Comparison of ENCODE assay signal across 17 cellular contexts in the genomic region with DNA sequence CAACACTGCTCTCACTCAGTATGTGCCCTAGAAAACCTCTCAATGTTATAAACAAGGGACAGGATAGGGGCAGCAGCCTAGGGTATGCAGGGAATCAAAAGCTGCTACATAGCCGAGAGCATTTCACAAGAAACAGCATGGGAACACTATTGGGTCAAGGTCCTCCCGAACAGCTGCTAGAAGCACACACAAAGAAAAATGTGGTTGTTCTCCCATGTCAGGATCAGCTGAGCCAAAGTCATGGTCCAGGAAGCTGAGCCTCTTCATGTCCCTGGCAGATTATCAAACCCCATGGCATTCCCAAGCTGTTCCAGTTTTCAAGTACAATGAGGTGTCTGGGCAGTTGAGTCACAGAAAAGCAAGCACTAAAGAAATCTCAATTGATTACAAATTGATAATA. TPM values are rescaled to one million over a fixed set of nuclear protein-coding genes. Genes with fewer than 3 reads are reported as not detected.
DNase-seq lines count a peak whose midpoint lies in the region; ATAC-seq and TF ChIP-seq lines count a peak whose summit lies in the region.
"Had no signal": no experiment of that assay in that cellular context is flagged by ENCODE, and none has a peak within 500 bp of the region (broad histone marks: within the 10 kb centered on the region; RNA-seq: fewer than 3 reads in every experiment).

No MANE protein-coding gene starts in this region.

- peak overlapping the region; percentile 12 for H3K4me2 ChIP-seq in skeletal muscle satellite cell (ENCODE audit: low read length)

- H3K9me3 Mint-ChIP-seq in brain = peaks cover 0 to 8% (median 4%) of the 10 kb centered on the region in 5 experiments
- H3K9me3 Mint-ChIP-seq: activated CD4-positive, alpha-beta T cell treated with anti-CD3 and anti-CD28 coated beads, Interleukin-2, amount 10 ng/mL, durations not matched to agents 7 days and 5 days; CD8-positive, alpha-beta T cell; central memory CD8-positive, alpha-beta T cell; stimulated activated effector memory CD8-positive, alpha-beta T cell treated with anti-CD3 and anti-CD28 coated beads, Interleukin-12 subunit alpha, Interleukin-12 subunit beta, amount 100 ng/mL, for 72 hours had no signal

- peaks cover 36% of the 10 kb centered on the region for H3K36me3 Mint-ChIP-seq in brain

- ATAC-seq in HG02981 (IDR thresholded peaks at IDR 0.05; ENCODE audit: unreplicated experiment) = no peak
- ATAC-seq: CD8-positive, alpha-beta T cell; stimulated activated effector memory CD8-positive, alpha-beta T cell treated with anti-CD3 and anti-CD28 coated beads, Interleukin-12 subunit alpha, Interleukin-12 subunit beta, amount 100 ng/mL, for 72 hours had no signal

- no peak for TF ChIP-seq CTCF in brain (conservative IDR thresholded peaks at IDR 0.05)
- no peak for TF ChIP-seq CTCF in GM10266 (IDR thresholded peaks at IDR 0.05; ENCODE audit: control insufficient read depth, insufficient read depth, low read depth, missing control alignments)

- H3K4me3 ChIP-seq in skeletal muscle satellite cell (ENCODE audit: low read length) = no peak overlapping the region
- H3K4me3 ChIP-seq: ovary had no signal

- peak overlapping the region; percentile 32 for H3K9ac ChIP-seq in skeletal muscle satellite cell (ENCODE audit: low read depth, low read length)

- H3K4me1 ChIP-seq in skeletal muscle satellite cell (ENCODE audit: control insufficient read depth, insufficient read depth, low read length) = peaks cover 15% of the 10 kb centered on the region

- peaks cover 11% of the 10 kb centered on the region for H3K4me1 Mint-ChIP-seq in brain
- H3K4me1 Mint-ChIP-seq: activated CD4-positive, alpha-beta T cell treated with anti-CD3 and anti-CD28 coated beads, Interleukin-2, amount 10 ng/mL, durations not matched to agents 7 days and 5 days; central memory CD8-positive, alpha-beta T cell; stimulated activated effector memory CD8-positive, alpha-beta T cell treated with anti-CD3 and anti-CD28 coated beads, Interleukin-12 subunit alpha, Interleukin-12 subunit beta, amount 100 ng/mL, for 72 hours had no signal

- H3K9me3 ChIP-seq in skeletal muscle satellite cell (replicated peaks; ENCODE audit: low read length) = no peaks in the 10 kb centered on the region
- H3K9me3 ChIP-seq: ovary had no signal

- H3K27me3 Mint-ChIP-seq in brain = no peaks in the 10 kb centered on the region
- H3K27me3 Mint-ChIP-seq: activated CD4-positive, alpha-beta T cell treated with anti-CD3 and anti-CD28 coated beads, Interleukin-2, amount 10 ng/mL, durations not matched to agents 7 days and 5 days; central memory CD8-positive, alpha-beta T cell had no signal

- H3K27me3 ChIP-seq in skeletal muscle satellite cell (ENCODE audit: control insufficient read depth, insufficient read depth, low read length) = no peaks in the 10 kb centered on the region
- H3K27me3 ChIP-seq: ovary had no signal

- H3K4me3 Mint-ChIP-seq in brain = no peak overlapping the region
- H3K4me3 Mint-ChIP-seq: activated CD4-positive, alpha-beta T cell treated with anti-CD3 and anti-CD28 coated beads, Interleukin-2, amount 10 ng/mL, durations not matched to agents 7 days and 5 days; CD8-positive, alpha-beta T cell; central memory CD8-positive, alpha-beta T cell; stimulated activated effector memory CD8-positive, alpha-beta T cell treated with anti-CD3 and anti-CD28 coated beads, Interleukin-12 subunit alpha, Interleukin-12 subunit beta, amount 100 ng/mL, for 72 hours had no signal

- DNase-seq in GM03348 (ENCODE audit: low spot score) = peak; percentile 59
- peak; percentile 69 for DNase-seq in iris pigment epithelial cell (ENCODE audit: low read depth)
- no peak for DNase-seq in activated CD4-positive, alpha-beta T cell treated with anti-CD3 and anti-CD28 coated beads, Interleukin-2, amount 50 U/mL, for 48 hours
- no peak for DNase-seq in activated T-cell treated with anti-CD3 and anti-CD28 coated beads, Interleukin-2, amount 50 U/mL, for 48 hours
- DNase-seq in GM10266 (ENCODE audit: extremely low spot score) = no peak
- DNase-seq: activated CD4-positive, alpha-beta T cell treated with anti-CD3 and anti-CD28 coated beads, Interleukin-2, amount 10 ng/mL, durations not matched to agents 7 days and 5 days; CD8-positive, alpha-beta T cell; NCI-H226; stimulated activated CD4-positive, alpha-beta T cell treated with anti-CD3 and anti-CD28 coated beads, Interleukin-2, amount 100 ng/mL, for 24 hours had no signal

- no peaks in the 10 kb centered on the region for H3K36me3 ChIP-seq in skeletal muscle satellite cell (ENCODE audit: insufficient read depth, low read length)
- H3K36me3 ChIP-seq: ovary had no signal

- peak overlapping the region in 3 of 5 experiments; percentile 44 to 79 (median 60) for H3K27ac Mint-ChIP-seq in brain
- H3K27ac Mint-ChIP-seq: activated CD4-positive, alpha-beta T cell treated with anti-CD3 and anti-CD28 coated beads, Interleukin-2, amount 10 ng/mL, durations not matched to agents 7 days and 5 days; CD8-positive, alpha-beta T cell; stimulated activated effector memory CD8-positive, alpha-beta T cell treated with anti-CD3 and anti-CD28 coated beads, Interleukin-12 subunit alpha, Interleukin-12 subunit beta, amount 100 ng/mL, for 72 hours had no signal

RNA-seq across cellular contexts. Expression of gene GDPD4, which starts 21.0 kb away (rescaled TPM):
- not detected for polyA plus RNA-seq in brain (ENCODE audit: insufficient read depth, low read depth, low replicate concordance)
- total RNA-seq in skeletal muscle satellite cell (2012; rRNA removed) = not detected in 2 replicates
- total RNA-seq: activated CD4-positive, alpha-beta T cell treated with anti-CD3 and anti-CD28 coated beads, Interleukin-2, amount 10 ng/mL, durations not matched to agents 7 days and 5 days; CD8-positive, alpha-beta T cell; lung microvascular endothelial cell; ovary; T-helper 1 cell treated with Interleukin-12 subunit alpha and Interleukin-12 subunit beta and Interleukin-4 antibody, amounts not matched to agents 30 ng/mL and 1 ng/mL, for 36 hours had no signal

Comparison
In these comparisons a context has a peak if more than half of its experiments do, and no peak if none do; other contexts are left out.
1. DNase-seq: peak in GM03348 (single experiment) and iris pigment epithelial cell (single experiment); none in activated CD4-positive, alpha-beta T cell treated with anti-CD3 and anti-CD28 coated beads, Interleukin-2, amount 50 U/mL, for 48 hours (0 of 2), activated T-cell treated with anti-CD3 and anti-CD28 coated beads, Interleukin-2, amount 50 U/mL, for 48 hours (0 of 2) and GM10266 (single experiment).